ENCODE assay signal across 2 cellular contexts in genomic region chr21:41967708-41968107, GRCh38.
TF ChIP-seq lines count a peak whose summit lies in the region.

No MANE protein-coding gene starts in this region.

TF ChIP-seq in GM23338, 12 proteins besides CTCF, POLR2A, EP300 and RAD21 (continued from another document):
- TF ChIP-seq ZNF462 (CRISPR knock-in tag; IDR thresholded peaks at IDR 0.05) (no peak), CREB1 (CRISPR knock-in tag; IDR thresholded peaks at IDR 0.05; ENCODE audit: low read depth) (no peak), REST (IDR thresholded peaks at IDR 0.05; ENCODE audit: unreplicated experiment) (no peak), ZNF331 (CRISPR knock-in tag; IDR thresholded peaks at IDR 0.05; ENCODE audit: low read depth) (no peak), JUNB (IDR thresholded peaks at IDR 0.05; ENCODE audit: unreplicated experiment) (no peak), NANOG (IDR thresholded peaks at IDR 0.05; ENCODE audit: borderline replicate concordance) (no peak)
- TF ChIP-seq, protein P1, sequence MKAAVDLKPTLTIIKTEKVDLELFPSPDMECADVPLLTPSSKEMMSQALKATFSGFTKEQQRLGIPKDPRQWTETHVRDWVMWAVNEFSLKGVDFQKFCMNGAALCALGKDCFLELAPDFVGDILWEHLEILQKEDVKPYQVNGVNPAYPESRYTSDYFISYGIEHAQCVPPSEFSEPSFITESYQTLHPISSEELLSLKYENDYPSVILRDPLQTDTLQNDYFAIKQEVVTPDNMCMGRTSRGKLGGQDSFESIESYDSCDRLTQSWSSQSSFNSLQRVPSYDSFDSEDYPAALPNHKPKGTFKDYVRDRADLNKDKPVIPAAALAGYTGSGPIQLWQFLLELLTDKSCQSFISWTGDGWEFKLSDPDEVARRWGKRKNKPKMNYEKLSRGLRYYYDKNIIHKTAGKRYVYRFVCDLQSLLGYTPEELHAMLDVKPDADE (IDR thresholded peaks at IDR 0.05): no peak

TF ChIP-seq in SK-N-SH treated with all-trans-retinoic acid at 6 μM for 48 hours, 23 proteins besides CTCF, POLR2A, EP300 and RAD21 (continued from another document):
- TF ChIP-seq, protein P2, sequence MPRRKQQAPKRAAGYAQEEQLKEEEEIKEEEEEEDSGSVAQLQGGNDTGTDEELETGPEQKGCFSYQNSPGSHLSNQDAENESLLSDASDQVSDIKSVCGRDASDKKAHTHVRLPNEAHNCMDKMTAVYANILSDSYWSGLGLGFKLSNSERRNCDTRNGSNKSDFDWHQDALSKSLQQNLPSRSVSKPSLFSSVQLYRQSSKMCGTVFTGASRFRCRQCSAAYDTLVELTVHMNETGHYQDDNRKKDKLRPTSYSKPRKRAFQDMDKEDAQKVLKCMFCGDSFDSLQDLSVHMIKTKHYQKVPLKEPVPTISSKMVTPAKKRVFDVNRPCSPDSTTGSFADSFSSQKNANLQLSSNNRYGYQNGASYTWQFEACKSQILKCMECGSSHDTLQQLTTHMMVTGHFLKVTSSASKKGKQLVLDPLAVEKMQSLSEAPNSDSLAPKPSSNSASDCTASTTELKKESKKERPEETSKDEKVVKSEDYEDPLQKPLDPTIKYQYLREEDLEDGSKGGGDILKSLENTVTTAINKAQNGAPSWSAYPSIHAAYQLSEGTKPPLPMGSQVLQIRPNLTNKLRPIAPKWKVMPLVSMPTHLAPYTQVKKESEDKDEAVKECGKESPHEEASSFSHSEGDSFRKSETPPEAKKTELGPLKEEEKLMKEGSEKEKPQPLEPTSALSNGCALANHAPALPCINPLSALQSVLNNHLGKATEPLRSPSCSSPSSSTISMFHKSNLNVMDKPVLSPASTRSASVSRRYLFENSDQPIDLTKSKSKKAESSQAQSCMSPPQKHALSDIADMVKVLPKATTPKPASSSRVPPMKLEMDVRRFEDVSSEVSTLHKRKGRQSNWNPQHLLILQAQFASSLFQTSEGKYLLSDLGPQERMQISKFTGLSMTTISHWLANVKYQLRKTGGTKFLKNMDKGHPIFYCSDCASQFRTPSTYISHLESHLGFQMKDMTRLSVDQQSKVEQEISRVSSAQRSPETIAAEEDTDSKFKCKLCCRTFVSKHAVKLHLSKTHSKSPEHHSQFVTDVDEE (CRISPR knock-in tag; IDR thresholded peaks at IDR 0.05): no peak
- TF ChIP-seq CSDC2 (CRISPR knock-in tag; IDR thresholded peaks at IDR 0.05) (no peak), PPARA (CRISPR knock-in tag; IDR thresholded peaks at IDR 0.05; ENCODE audit: borderline replicate concordance) (no peak), CREB5 (CRISPR knock-in tag; IDR thresholded peaks at IDR 0.05; ENCODE audit: low read depth) (no peak), ZFP30 (CRISPR knock-in tag; IDR thresholded peaks at IDR 0.05) (no peak)
